ENCODE assay signal across 8 cellular contexts in genomic region chr18:22378672-22379282, GRCh38. TPM values are rescaled to one million over a fixed set of nuclear protein-coding genes. Genes with fewer than 3 reads are reported as not detected.
A peak's percentile ranks its signal among the peaks of the same experiment; 100 is the strongest.
DNase-seq lines count a peak whose midpoint lies in the region; ATAC-seq and TF ChIP-seq lines count a peak whose summit lies in the region.

No MANE protein-coding gene starts in this region.

- peak; percentile 27 to 48 (median 35) for TF ChIP-seq CTCF in nephron (IDR thresholded peaks at IDR 0.05; ENCODE audit: unreplicated experiment in 3 of 3)

- CTCF ChIA-PET in activated CD4-positive, alpha-beta memory T cell treated with anti-CD3 and anti-CD28 coated beads for 36 hours (lab: Charles Lee), result interaction anchor here (1.1 kb wide), 1 partner anchor 102 kb away, joined by 4 read pairs; no protein-coding TSS in a partner anchor
- CTCF ChIA-PET in activated CD4-positive, alpha-beta memory T cell treated with anti-CD3 and anti-CD28 coated beads, Interleukin-2, amount 10 ng/mL, durations not matched to agents 7 days and 5 days (lab: Charles Lee), result no interaction called here

- ATAC-seq in effector memory CD8-positive, alpha-beta T cell (replicated peaks), result peak; percentile 92
- ATAC-seq in GM18870 (IDR thresholded peaks at IDR 0.05; ENCODE audit: unreplicated experiment), result no peak

- DNase-seq in activated CD4-positive, alpha-beta memory T cell treated with anti-CD3 and anti-CD28 coated beads for 36 hours, result peak; percentile 9
- DNase-seq in activated CD4-positive, alpha-beta memory T cell treated with anti-CD3 and anti-CD28 coated beads, Interleukin-2, amount 10 ng/mL, durations not matched to agents 7 days and 5 days, result no peak
- DNase-seq in NCI-H69 (lab: John Stamatoyannopoulos, UW), result peak; percentile 25
- DNase-seq in effector memory CD8-positive, alpha-beta T cell, result peak; percentile 27 to 43 (median 27)
- DNase-seq in mesenteric fat pad (ENCODE audit: low spot score), result no peak
- DNase-seq in DMS153 (lab: John Stamatoyannopoulos, UW), result no peak

- H3K27ac Mint-ChIP-seq in activated CD4-positive, alpha-beta memory T cell treated with anti-CD3 and anti-CD28 coated beads for 36 hours, result no peak overlapping the region
- no peak overlapping the region for H3K27ac Mint-ChIP-seq in activated CD4-positive, alpha-beta memory T cell treated with anti-CD3 and anti-CD28 coated beads, Interleukin-2, amount 10 ng/mL, durations not matched to agents 7 days and 5 days
- no peak overlapping the region for H3K27ac Mint-ChIP-seq in effector memory CD8-positive, alpha-beta T cell
- H3K27ac Mint-ChIP-seq in nephron, result no peak overlapping the region

- H3K9me3 Mint-ChIP-seq in activated CD4-positive, alpha-beta memory T cell treated with anti-CD3 and anti-CD28 coated beads for 36 hours, result no peaks in the 10 kb centered on the region
- peaks cover 3% of the 10 kb centered on the region for H3K9me3 Mint-ChIP-seq in activated CD4-positive, alpha-beta memory T cell treated with anti-CD3 and anti-CD28 coated beads, Interleukin-2, amount 10 ng/mL, durations not matched to agents 7 days and 5 days
- no peaks in the 10 kb centered on the region for H3K9me3 Mint-ChIP-seq in effector memory CD8-positive, alpha-beta T cell
- no peaks in the 10 kb centered on the region for H3K9me3 Mint-ChIP-seq in nephron

- POLR2A ChIA-PET in activated CD4-positive, alpha-beta memory T cell treated with anti-CD3 and anti-CD28 coated beads for 36 hours (lab: Charles Lee), result no interaction called here
- POLR2A ChIA-PET in activated CD4-positive, alpha-beta memory T cell treated with anti-CD3 and anti-CD28 coated beads, Interleukin-2, amount 10 ng/mL, durations not matched to agents 7 days and 5 days (lab: Charles Lee), result no interaction called here

- no peaks in the 10 kb centered on the region for H3K36me3 Mint-ChIP-seq in activated CD4-positive, alpha-beta memory T cell treated with anti-CD3 and anti-CD28 coated beads for 36 hours
- no peaks in the 10 kb centered on the region for H3K36me3 Mint-ChIP-seq in activated CD4-positive, alpha-beta memory T cell treated with anti-CD3 and anti-CD28 coated beads, Interleukin-2, amount 10 ng/mL, durations not matched to agents 7 days and 5 days (ENCODE audit: low read depth)
- no peaks in the 10 kb centered on the region for H3K36me3 Mint-ChIP-seq in effector memory CD8-positive, alpha-beta T cell (ENCODE audit: insufficient read depth)
- no peaks in the 10 kb centered on the region for H3K36me3 Mint-ChIP-seq in nephron (ENCODE audit: low read depth)

- H3K4me1 Mint-ChIP-seq in activated CD4-positive, alpha-beta memory T cell treated with anti-CD3 and anti-CD28 coated beads for 36 hours (ENCODE audit: low read depth), result no peaks in the 10 kb centered on the region
- no peaks in the 10 kb centered on the region for H3K4me1 Mint-ChIP-seq in activated CD4-positive, alpha-beta memory T cell treated with anti-CD3 and anti-CD28 coated beads, Interleukin-2, amount 10 ng/mL, durations not matched to agents 7 days and 5 days
- H3K4me1 Mint-ChIP-seq in effector memory CD8-positive, alpha-beta T cell (ENCODE audit: low read depth in 2 of 2), result peaks cover 3 to 9% of the 10 kb centered on the region in 2 donors
- H3K4me1 Mint-ChIP-seq in nephron, result peaks cover 6% of the 10 kb centered on the region

- no peaks in the 10 kb centered on the region for H3K27me3 Mint-ChIP-seq in activated CD4-positive, alpha-beta memory T cell treated with anti-CD3 and anti-CD28 coated beads for 36 hours
- no peaks in the 10 kb centered on the region for H3K27me3 Mint-ChIP-seq in activated CD4-positive, alpha-beta memory T cell treated with anti-CD3 and anti-CD28 coated beads, Interleukin-2, amount 10 ng/mL, durations not matched to agents 7 days and 5 days
- H3K27me3 Mint-ChIP-seq in effector memory CD8-positive, alpha-beta T cell, result peaks cover 0 to 8% of the 10 kb centered on the region in 2 donors
- no peaks in the 10 kb centered on the region for H3K27me3 Mint-ChIP-seq in nephron (ENCODE audit: low read depth)

- no peak overlapping the region for H3K4me3 Mint-ChIP-seq in activated CD4-positive, alpha-beta memory T cell treated with anti-CD3 and anti-CD28 coated beads for 36 hours
- no peak overlapping the region for H3K4me3 Mint-ChIP-seq in activated CD4-positive, alpha-beta memory T cell treated with anti-CD3 and anti-CD28 coated beads, Interleukin-2, amount 10 ng/mL, durations not matched to agents 7 days and 5 days
- H3K4me3 Mint-ChIP-seq in effector memory CD8-positive, alpha-beta T cell, result no peak overlapping the region
- H3K4me3 Mint-ChIP-seq in nephron, result no peak overlapping the region

- intact Hi-C loops in activated CD4-positive, alpha-beta memory T cell treated with anti-CD3 and anti-CD28 coated beads for 36 hours (cut with micrococcal nuclease), result loop anchor here (10.0 kb wide), 1 partner anchor 64 kb away; no protein-coding TSS in a partner anchor

RNA-seq across cellular contexts. Expression of gene CTAGE1, which starts 38.9 kb away (rescaled TPM):
- not detected for total RNA-seq in activated CD4-positive, alpha-beta memory T cell treated with anti-CD3 and anti-CD28 coated beads for 36 hours
- not detected for total RNA-seq in activated CD4-positive, alpha-beta memory T cell treated with anti-CD3 and anti-CD28 coated beads, Interleukin-2, amount 10 ng/mL, durations not matched to agents 7 days and 5 days
- not detected for total RNA-seq in mesenteric fat pad

Comparison
In these comparisons a context has a peak if more than half of its experiments do, and no peak if none do; other contexts are left out.
1. DNase-seq: peak in activated CD4-positive, alpha-beta memory T cell treated with anti-CD3 and anti-CD28 coated beads for 36 hours (single experiment), NCI-H69 (single experiment) and effector memory CD8-positive, alpha-beta T cell (3 of 3); none in activated CD4-positive, alpha-beta memory T cell treated with anti-CD3 and anti-CD28 coated beads, Interleukin-2, amount 10 ng/mL, durations not matched to agents 7 days and 5 days (single experiment), mesenteric fat pad (single experiment) and DMS153 (single experiment).